Comparison of ENCODE assay signal across 2 cellular contexts in the genomic region with DNA sequence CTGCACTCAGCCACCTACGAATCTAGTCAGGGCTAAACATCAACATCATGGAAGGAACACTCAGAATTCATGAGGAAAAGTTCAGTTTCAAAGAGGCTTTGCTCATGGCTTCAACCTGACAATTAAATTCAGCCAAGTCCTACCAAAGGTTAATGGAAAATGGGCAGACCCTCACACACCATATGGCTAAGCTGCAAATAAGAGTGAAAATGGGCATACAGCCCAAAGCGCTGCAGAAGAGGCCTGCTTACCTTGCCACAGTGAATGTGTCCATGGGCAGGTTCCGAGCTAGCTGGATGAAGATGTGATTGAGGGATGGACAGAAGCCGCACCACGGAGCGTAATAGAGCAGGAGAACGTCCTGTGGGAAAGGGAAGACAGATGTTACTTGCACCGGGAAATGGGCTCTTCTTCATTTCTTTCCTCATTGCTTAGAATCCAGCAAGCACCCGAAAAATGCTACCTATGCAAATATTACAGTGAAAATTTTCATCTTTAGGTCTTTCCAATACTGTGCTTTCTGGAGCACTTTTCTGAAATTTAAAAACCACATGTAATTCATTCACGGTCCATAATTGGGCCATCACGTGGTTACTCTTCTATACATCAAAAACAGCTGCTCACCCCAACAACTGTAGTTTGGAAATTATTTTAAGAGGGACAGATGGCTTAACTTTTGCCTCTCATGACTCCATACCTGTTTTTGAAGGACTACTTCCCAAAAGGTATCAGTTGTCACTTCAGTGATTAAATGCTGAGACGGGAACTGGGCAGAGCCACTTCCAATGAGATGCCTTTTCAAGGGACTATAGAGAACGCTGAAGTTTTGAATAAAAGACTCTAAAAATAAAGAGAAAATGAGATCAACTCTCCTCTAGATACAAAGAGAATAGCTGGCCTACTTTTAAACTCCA.
TF ChIP-seq lines count a peak whose summit lies in the region.

No MANE protein-coding gene starts in this region.

TF ChIP-seq in WTC11, 78 proteins besides CTCF, POLR2A, EP300 and RAD21:
- TF ChIP-seq E2F1 (CRISPR knock-in tag; IDR thresholded peaks at IDR 0.05), result no peak
- TF ChIP-seq NR3C1 (CRISPR knock-in tag; conservative IDR thresholded peaks at IDR 0.05; ENCODE audit: low read depth), result no peak
- no peak for TF ChIP-seq ELF4 (CRISPR knock-in tag; IDR thresholded peaks at IDR 0.05; ENCODE audit: low read depth)
- no peak for TF ChIP-seq ZBTB21 (CRISPR knock-in tag; IDR thresholded peaks at IDR 0.05; ENCODE audit: borderline replicate concordance)
- TF ChIP-seq SP1 (CRISPR knock-in tag; conservative IDR thresholded peaks at IDR 0.05), result no peak
- no peak for TF ChIP-seq AFF4 (CRISPR knock-in tag; IDR thresholded peaks at IDR 0.05; ENCODE audit: borderline replicate concordance)
- no peak for TF ChIP-seq PREB (CRISPR knock-in tag; IDR thresholded peaks at IDR 0.05; ENCODE audit: borderline replicate concordance)
- no peak for TF ChIP-seq NFE2L1 (CRISPR knock-in tag; IDR thresholded peaks at IDR 0.05)
TF ChIP-seq in WTC11: peak in this region for 0.

TF ChIP-seq in HEK293T, 16 proteins besides CTCF, POLR2A, EP300 and RAD21:
- TF ChIP-seq ARNT (IDR thresholded peaks at IDR 0.05), result no peak
- TF ChIP-seq FOXM1 (IDR thresholded peaks at IDR 0.05; ENCODE audit: borderline replicate concordance), result no peak
- TF ChIP-seq, protein P1, sequence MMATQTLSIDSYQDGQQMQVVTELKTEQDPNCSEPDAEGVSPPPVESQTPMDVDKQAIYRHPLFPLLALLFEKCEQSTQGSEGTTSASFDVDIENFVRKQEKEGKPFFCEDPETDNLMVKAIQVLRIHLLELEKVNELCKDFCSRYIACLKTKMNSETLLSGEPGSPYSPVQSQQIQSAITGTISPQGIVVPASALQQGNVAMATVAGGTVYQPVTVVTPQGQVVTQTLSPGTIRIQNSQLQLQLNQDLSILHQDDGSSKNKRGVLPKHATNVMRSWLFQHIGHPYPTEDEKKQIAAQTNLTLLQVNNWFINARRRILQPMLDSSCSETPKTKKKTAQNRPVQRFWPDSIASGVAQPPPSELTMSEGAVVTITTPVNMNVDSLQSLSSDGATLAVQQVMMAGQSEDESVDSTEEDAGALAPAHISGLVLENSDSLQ (IDR thresholded peaks at IDR 0.05), result no peak
- TF ChIP-seq L3MBTL2 (conservative IDR thresholded peaks at IDR 0.05), result no peak
- no peak for TF ChIP-seq ZNF384 (IDR thresholded peaks at IDR 0.05)
- TF ChIP-seq LEF1 (IDR thresholded peaks at IDR 0.05; ENCODE audit: borderline replicate concordance), result no peak
- no peak for TF ChIP-seq BHLHE40 (IDR thresholded peaks at IDR 0.05; ENCODE audit: borderline replicate concordance)
- no peak for TF ChIP-seq SUZ12 (IDR thresholded peaks at IDR 0.05)
- no peak for TF ChIP-seq TARDBP (IDR thresholded peaks at IDR 0.05)
- TF ChIP-seq FOXA1 (IDR thresholded peaks at IDR 0.05), result no peak
- TF ChIP-seq HDGF (IDR thresholded peaks at IDR 0.05; ENCODE audit: borderline replicate concordance), result no peak
- TF ChIP-seq CTBP1 (IDR thresholded peaks at IDR 0.05; ENCODE audit: borderline replicate concordance), result no peak
- no peak for TF ChIP-seq SP1 (IDR thresholded peaks at IDR 0.05)
- no peak for TF ChIP-seq ELF4 (IDR thresholded peaks at IDR 0.05)
- no peak for TF ChIP-seq FOXK2 (IDR thresholded peaks at IDR 0.05)
- no peak for TF ChIP-seq NFRKB (IDR thresholded peaks at IDR 0.05)
TF ChIP-seq in HEK293T: peak in this region for 0.
